In genomic region chr2:100814453-100814852, GRCh38 we compare ENCODE assay signal across 1 cellular context.
TF ChIP-seq lines count a peak whose summit lies in the region.

No MANE protein-coding gene starts in this region.

TF ChIP-seq in HepG2, 621 proteins besides CTCF, POLR2A, EP300 and RAD21 (continued from another document and continues in another):
- peak; percentile 71 for TF ChIP-seq CEBPG (CRISPR knock-in tag; IDR thresholded peaks at IDR 0.05)
- no peak for TF ChIP-seq ZSCAN12 (CRISPR knock-in tag; IDR thresholded peaks at IDR 0.05)
- TF ChIP-seq ZNF703 (CRISPR knock-in tag; IDR thresholded peaks at IDR 0.05; ENCODE audit: borderline replicate concordance), result no peak
- TF ChIP-seq GABPB1 (CRISPR knock-in tag; IDR thresholded peaks at IDR 0.05), result no peak
- TF ChIP-seq PBX2 (CRISPR knock-in tag; IDR thresholded peaks at IDR 0.05), result no peak
- TF ChIP-seq SOX13 (IDR thresholded peaks at IDR 0.05), result no peak
- peak in 1 of 2 experiments; percentile 57; a peak in 1 of 4 replicates for TF ChIP-seq SOX13 (CRISPR knock-in tag; conservative IDR thresholded peaks at IDR 0.05 in 1 of 2, IDR thresholded peaks at IDR 0.05 in 1 of 2)
- TF ChIP-seq BHLHE40 (IDR thresholded peaks at IDR 0.05; ENCODE audit: low read length), result no peak
- no peak for TF ChIP-seq BORCS8-MEF2B (CRISPR knock-in tag; IDR thresholded peaks at IDR 0.05)
- no peak for TF ChIP-seq THAP9 (CRISPR knock-in tag; IDR thresholded peaks at IDR 0.05; ENCODE audit: borderline replicate concordance)
- no peak for TF ChIP-seq UBTF (CRISPR knock-in tag; IDR thresholded peaks at IDR 0.05)
- no peak for TF ChIP-seq ETV6 (CRISPR knock-in tag; conservative IDR thresholded peaks at IDR 0.05)
- TF ChIP-seq ZNF275 (CRISPR knock-in tag; IDR thresholded peaks at IDR 0.05; ENCODE audit: borderline replicate concordance), result no peak
- TF ChIP-seq HBP1 (CRISPR knock-in tag; IDR thresholded peaks at IDR 0.05; ENCODE audit: low read depth), result no peak
- TF ChIP-seq ZNF768 (CRISPR knock-in tag; IDR thresholded peaks at IDR 0.05), result no peak
- no peak for TF ChIP-seq SAFB2 (CRISPR knock-in tag; IDR thresholded peaks at IDR 0.05; ENCODE audit: borderline replicate concordance, low read depth)
- TF ChIP-seq ZNF468 (CRISPR knock-in tag; IDR thresholded peaks at IDR 0.05), result no peak
- TF ChIP-seq XRCC5 (optimal IDR thresholded peaks at IDR 0.05; ENCODE audit: low read length), result no peak
- TF ChIP-seq AKNA (CRISPR knock-in tag; IDR thresholded peaks at IDR 0.05; ENCODE audit: borderline replicate concordance), result no peak
- TF ChIP-seq AGO1 (IDR thresholded peaks at IDR 0.05; ENCODE audit: low read depth, low read length, poor library complexity, severe bottlenecking), result no peak
- no peak for TF ChIP-seq PREB (CRISPR knock-in tag; IDR thresholded peaks at IDR 0.05)
- TF ChIP-seq PHF8 (CRISPR knock-in tag; IDR thresholded peaks at IDR 0.05), result no peak
- TF ChIP-seq ELF3 (CRISPR knock-in tag; IDR thresholded peaks at IDR 0.05), result peak; percentile 96
- no peak for TF ChIP-seq HNRNPH1 (optimal IDR thresholded peaks at IDR 0.05; ENCODE audit: low read depth, low read length)
- TF ChIP-seq PRDM15 (CRISPR knock-in tag; IDR thresholded peaks at IDR 0.05), result no peak
- no peak for TF ChIP-seq PBX3 (CRISPR knock-in tag; IDR thresholded peaks at IDR 0.05; ENCODE audit: borderline replicate concordance)
- TF ChIP-seq ZNF274 (CRISPR knock-in tag; IDR thresholded peaks at IDR 0.05), result no peak
- TF ChIP-seq HNF1A (IDR thresholded peaks at IDR 0.05; ENCODE audit: low read depth), result no peak
- TF ChIP-seq HNF1A (CRISPR knock-in tag; IDR thresholded peaks at IDR 0.05; ENCODE audit: borderline replicate concordance), result no peak; the same call in 1 of the 2 replicates
- no peak for TF ChIP-seq TRIM24 (CRISPR knock-in tag; IDR thresholded peaks at IDR 0.05)
